8 cellular contexts compared by ENCODE assay signal in the genomic region with DNA sequence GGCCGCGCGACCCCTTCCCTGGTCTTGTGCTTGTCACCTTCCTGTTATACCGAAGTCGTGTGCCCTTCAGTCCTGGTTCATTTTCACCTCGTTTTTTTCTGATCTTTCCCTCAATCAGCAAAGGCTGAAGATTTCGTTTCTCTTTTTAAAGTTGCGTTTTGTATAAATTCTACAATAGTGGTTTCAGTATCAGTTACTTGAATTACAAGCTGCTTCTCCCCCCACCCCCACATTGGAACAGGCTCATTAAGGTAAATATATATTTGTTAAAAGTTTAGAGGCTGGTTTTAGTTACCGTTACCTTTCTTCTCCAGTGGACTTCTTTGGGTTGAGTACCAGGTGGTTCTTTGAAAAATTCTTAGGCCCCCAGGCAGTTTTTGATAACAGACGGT. TPM values are rescaled to one million over a fixed set of nuclear protein-coding genes. Genes with fewer than 3 reads are reported as not detected.
DNase-seq lines count a peak whose midpoint lies in the region; ATAC-seq and TF ChIP-seq lines count a peak whose summit lies in the region.

No MANE protein-coding gene starts in this region.

- H3K27me3 ChIP-seq in CD4-positive, CD25-positive, alpha-beta regulatory T cell (ENCODE audit: control insufficient read depth, insufficient read depth, low read length): no peaks in the 10 kb centered on the region
- H3K27me3 ChIP-seq in mononuclear cell (ENCODE audit: insufficient read depth, low read length): no peaks in the 10 kb centered on the region

- peak overlapping the region; percentile 100 for H3K27ac ChIP-seq in CD4-positive, CD25-positive, alpha-beta regulatory T cell (ENCODE audit: insufficient read depth, low read length, poor library complexity, severe bottlenecking)

- peak overlapping the region; percentile 99 for H3K4me3 ChIP-seq in CD4-positive, CD25-positive, alpha-beta regulatory T cell (ENCODE audit: low read depth, low read length)
- H3K4me3 ChIP-seq in astrocyte of the spinal cord (ENCODE audit: low read depth, low read length): peak overlapping the region; percentile 85
- H3K4me3 ChIP-seq in mononuclear cell (ENCODE audit: low read length): peak overlapping the region; percentile 69

- no peaks in the 10 kb centered on the region for H3K9me3 ChIP-seq in CD4-positive, CD25-positive, alpha-beta regulatory T cell (ENCODE audit: control insufficient read depth in 2 of 2, low read length in 2 of 2)
- H3K9me3 ChIP-seq in mononuclear cell (ENCODE audit: low read depth, low read length): no peaks in the 10 kb centered on the region

- peaks cover 9% of the 10 kb centered on the region for H3K36me3 Mint-ChIP-seq in CD4-positive, CD25-positive, alpha-beta regulatory T cell

- H3K4me1 ChIP-seq in CD4-positive, CD25-positive, alpha-beta regulatory T cell (ENCODE audit: control insufficient read depth, insufficient read depth, low read length, poor library complexity, severe bottlenecking): peaks cover 59% of the 10 kb centered on the region
- H3K4me1 ChIP-seq in mononuclear cell (ENCODE audit: insufficient read depth, low read length): peaks cover 61% of the 10 kb centered on the region

- no peaks in the 10 kb centered on the region for H3K27me3 Mint-ChIP-seq in CD4-positive, CD25-positive, alpha-beta regulatory T cell

- peak overlapping the region; percentile 93 to 99 (median 99) for H3K27ac Mint-ChIP-seq in CD4-positive, CD25-positive, alpha-beta regulatory T cell

- peak overlapping the region; percentile 96 to 99 (median 97) for H3K4me3 Mint-ChIP-seq in CD4-positive, CD25-positive, alpha-beta regulatory T cell

- in situ Hi-C loops in astrocyte of the spinal cord (cut with HindIII; ENCODE audit: low sequenced_read_pairs): no loop called here

- DNase-seq in CD4-positive, CD25-positive, alpha-beta regulatory T cell: no peak
- DNase-seq in astrocyte of the spinal cord (ENCODE audit: low read depth, low spot score): no peak
- DNase-seq in NCI-H2029 treated with DMSO at 0.1 percent for 48 hours (lab: John Stamatoyannopoulos, UW): no peak
- no peak for DNase-seq in cerebellar nuclear complex (lab: John Stamatoyannopoulos, UW)
- DNase-seq in NK-92 treated with Interleukin-12 subunit alpha and Interleukin-12 subunit beta, amount 100 ng/mL, for 24 hours (lab: John Stamatoyannopoulos, UW): no peak

- peaks cover 22% of the 10 kb centered on the region for H3K36me3 ChIP-seq in CD4-positive, CD25-positive, alpha-beta regulatory T cell (ENCODE audit: control insufficient read depth, insufficient read depth, low read length)

- H3K4me1 Mint-ChIP-seq in CD4-positive, CD25-positive, alpha-beta regulatory T cell: peaks cover 38 to 73% (median 56%) of the 10 kb centered on the region in 4 donors

- no peak for TF ChIP-seq CTCF in astrocyte of the spinal cord (IDR thresholded peaks at IDR 0.05; ENCODE audit: low read depth, low read length)

- H3K9me3 Mint-ChIP-seq in CD4-positive, CD25-positive, alpha-beta regulatory T cell: no peaks in the 10 kb centered on the region

- ATAC-seq in CD4-positive, CD25-positive, alpha-beta regulatory T cell (ENCODE audit: low read depth in 2 of 2): no peak
- ATAC-seq in HG02884 (IDR thresholded peaks at IDR 0.05; ENCODE audit: unreplicated experiment) (peak; percentile 4), HG03469 (IDR thresholded peaks at IDR 0.05; ENCODE audit: unreplicated experiment) (no peak)

RNA-seq across cellular contexts. Expression of a gene that starts 0.9 kb away (rescaled TPM):
- total RNA-seq in CD4-positive, CD25-positive, alpha-beta regulatory T cell: 379 TPM
- 100 to 1,000 TPM; 566 to 848 (median 647) TPM for polyA plus RNA-seq in CD4-positive, CD25-positive, alpha-beta regulatory T cell
- 301 TPM for total RNA-seq in mononuclear cell
